In the genomic region with DNA sequence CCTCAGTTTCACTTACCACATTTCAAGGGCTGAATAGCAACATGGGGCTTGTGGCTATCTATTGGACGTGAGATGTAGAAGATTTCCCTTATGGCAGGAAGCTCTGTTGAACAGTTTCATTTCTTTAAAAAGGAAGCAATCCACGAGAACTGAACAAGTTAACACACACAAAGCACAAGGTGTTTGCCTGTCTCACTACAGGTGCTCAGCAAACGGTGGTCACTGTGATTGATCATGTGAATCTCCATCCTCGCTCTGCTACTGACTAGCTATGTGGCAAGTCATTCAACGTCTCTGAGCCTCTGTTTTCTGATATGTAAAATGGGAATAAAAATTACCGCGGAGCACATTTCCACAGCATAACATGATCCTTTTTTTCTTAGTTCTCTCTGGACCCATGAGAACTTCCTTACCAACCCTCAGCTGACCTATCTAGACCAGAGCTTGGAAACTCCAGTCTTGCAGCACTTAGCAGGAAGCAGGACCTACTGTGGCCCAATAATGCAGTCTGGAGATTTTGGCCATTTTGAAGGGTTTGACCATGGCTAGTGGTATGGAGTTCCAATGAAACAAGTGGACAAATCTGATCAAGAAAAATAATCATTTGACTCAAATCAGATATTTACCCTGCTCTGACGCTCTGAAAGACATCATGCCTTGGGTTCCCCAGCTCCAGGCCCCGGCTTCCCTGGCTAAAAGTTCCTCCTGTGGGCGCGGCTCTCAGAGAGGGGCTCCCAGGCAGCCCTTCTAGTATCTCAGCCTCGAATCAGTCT, we compare ENCODE assay signal across 9 cellular contexts.
DNase-seq lines count a peak whose midpoint lies in the region; ATAC-seq and TF ChIP-seq lines count a peak whose summit lies in the region.
"Had no signal": no experiment of that assay in that cellular context is flagged by ENCODE, and none has a peak within 500 bp of the region (broad histone marks: within the 10 kb centered on the region; RNA-seq: fewer than 3 reads in every experiment).

No MANE protein-coding gene starts in this region.

- DNase-seq in CD1c-positive myeloid dendritic cell (ENCODE audit: extremely low spot score), result peak; percentile 70
- no peak for DNase-seq in hepatocyte (ENCODE audit: low spot score)
- no peak for DNase-seq in T-helper 2 cell
- no peak for DNase-seq in activated T-cell treated with anti-CD3 and anti-CD28 coated beads, Interleukin-2, amount 50 U/mL, for 1 hour
- DNase-seq in EL, result no peak
- DNase-seq in immature natural killer cell, result no peak

- no peaks in the 10 kb centered on the region for H3K36me3 ChIP-seq in hepatocyte (replicated peaks; ENCODE audit: insufficient read depth, low read depth)

- no peak overlapping the region for H3K4me3 Mint-ChIP-seq in immature natural killer cell

- TF ChIP-seq CTCF in hepatocyte (IDR thresholded peaks at IDR 0.05; ENCODE audit: poor library complexity), result no peak

- no peaks in the 10 kb centered on the region for H3K27me3 ChIP-seq in hepatocyte

- H3K27ac Mint-ChIP-seq in immature natural killer cell, result no peak overlapping the region
- H3K27ac Mint-ChIP-seq: activated T-helper 2 cell treated with anti-CD3 and anti-CD28 coated beads, Interferon-gamma antibody, Interleukin-2, Interleukin-4, amounts not matched to agents 10 μg/mL and 5 μg/mL and 100 μg/mL, durations not matched to agents 14 hours and 24 hours and 36 hours had no signal

- H3K4me2 ChIP-seq in hepatocyte, result peak overlapping the region; percentile 7

- H3K9me3 ChIP-seq in hepatocyte (ENCODE audit: low read depth), result no peaks in the 10 kb centered on the region

- H4K20me1 ChIP-seq in hepatocyte (ENCODE audit: insufficient read depth, poor library complexity, severe bottlenecking), result no peaks in the 10 kb centered on the region

- peak overlapping the region; percentile 70 for H3K27ac ChIP-seq in hepatocyte

- H3K27me3 Mint-ChIP-seq in immature natural killer cell (ENCODE audit: low read depth in 3 of 3), result no peaks in the 10 kb centered on the region

- H3K4me3 ChIP-seq in hepatocyte, result no peak overlapping the region

- H3K4me1 Mint-ChIP-seq in immature natural killer cell, result peaks cover 8 to 20% of the 10 kb centered on the region in 2 donors

- no peaks in the 10 kb centered on the region for H3K79me2 ChIP-seq in hepatocyte

- H2AFZ ChIP-seq in hepatocyte, result no peak overlapping the region

- 80% methylated on average over 12 of the region's 12 CpGs for WGBS in hepatocyte (ENCODE audit: low lambda C conversion rate, missing lambda C conversion rate)

- peaks cover 0 to 3% (median 0%) of the 10 kb centered on the region in 3 donors for H3K36me3 Mint-ChIP-seq in immature natural killer cell

- H3K4me1 ChIP-seq in hepatocyte (ENCODE audit: insufficient read depth), result peaks cover 59% of the 10 kb centered on the region

- H3K9me2 ChIP-seq in hepatocyte (replicated peaks; ENCODE audit: insufficient read depth), result no peaks in the 10 kb centered on the region

- peak; percentile 66 for ATAC-seq in GM19468 (IDR thresholded peaks at IDR 0.05; ENCODE audit: extremely low read depth, unreplicated experiment)
- ATAC-seq in HG03378 (IDR thresholded peaks at IDR 0.05; ENCODE audit: unreplicated experiment), result peak; percentile 75

- no peaks in the 10 kb centered on the region for H3K9me3 Mint-ChIP-seq in immature natural killer cell
- H3K9me3 Mint-ChIP-seq: activated T-helper 2 cell treated with anti-CD3 and anti-CD28 coated beads, Interferon-gamma antibody, Interleukin-2, Interleukin-4, amounts not matched to agents 10 μg/mL and 5 μg/mL and 100 μg/mL, durations not matched to agents 14 hours and 24 hours and 36 hours had no signal
